1 cellular context compared by ENCODE assay signal in genomic region chr17:36004604-36005003, GRCh38.
TF ChIP-seq lines count a peak whose summit lies in the region.

No MANE protein-coding gene starts in this region.

TF ChIP-seq in HepG2, 621 proteins besides CTCF, POLR2A, EP300 and RAD21:
- TF ChIP-seq ZNF431 (CRISPR knock-in tag; IDR thresholded peaks at IDR 0.05; ENCODE audit: borderline replicate concordance, low read depth) (no peak), FOXA1 (IDR thresholded peaks at IDR 0.05) (no peak), FOXA1 (CRISPR knock-in tag; IDR thresholded peaks at IDR 0.05) (0 out of 2 replicates have a peak, but pooled peaks have one; percentile 18)
